1 cellular context compared by ENCODE assay signal in genomic region chr11:70111269-70112016, GRCh38.
TF ChIP-seq lines count a peak whose summit lies in the region.

No MANE protein-coding gene starts in this region.

TF ChIP-seq in HEK293, 187 proteins besides CTCF, POLR2A, EP300 and RAD21 (continued from another document and continues in another):
- TF ChIP-seq INSM2 (tag by site-specific recombination; IDR thresholded peaks at IDR 0.05) (no peak), ZNF133 (tag by site-specific recombination; IDR thresholded peaks at IDR 0.05) (no peak), ZNF596 (tag by site-specific recombination; IDR thresholded peaks at IDR 0.05) (no peak), ZNF138 (tag by site-specific recombination; IDR thresholded peaks at IDR 0.05; ENCODE audit: borderline replicate concordance) (no peak), ZNF416 (tag by site-specific recombination; IDR thresholded peaks at IDR 0.05) (no peak), ZNF426 (tag by site-specific recombination; IDR thresholded peaks at IDR 0.05) (no peak), ELK4 (IDR thresholded peaks at IDR 0.05; ENCODE audit: borderline replicate concordance, low read depth, low read length) (no peak), ZNF280C (tag by site-specific recombination; IDR thresholded peaks at IDR 0.05) (no peak), TCF7L2 (IDR thresholded peaks at IDR 0.05; ENCODE audit: borderline replicate concordance, low read depth, low read length) (no peak), RBAK (tag by site-specific recombination; IDR thresholded peaks at IDR 0.05) (no peak), HOXC10 (CRISPR knock-in tag; IDR thresholded peaks at IDR 0.05) (no peak), SCRT2 (tag by site-specific recombination; IDR thresholded peaks at IDR 0.05) (no peak), ZNF239 (tag by site-specific recombination; IDR thresholded peaks at IDR 0.05) (no peak), ZNF132 (tag by site-specific recombination; IDR thresholded peaks at IDR 0.05; ENCODE audit: borderline replicate concordance) (no peak), MEIS1 (CRISPR knock-in tag; IDR thresholded peaks at IDR 0.05; ENCODE audit: borderline replicate concordance) (no peak), ZNF350 (tag by site-specific recombination; IDR thresholded peaks at IDR 0.05) (no peak), ZXDB (tag by site-specific recombination; IDR thresholded peaks at IDR 0.05) (no peak), ZNF510 (tag by site-specific recombination; IDR thresholded peaks at IDR 0.05; ENCODE audit: insufficient replicate concordance) (no peak), ZNF701 (tag by site-specific recombination; IDR thresholded peaks at IDR 0.05) (no peak), ZNF658 (tag by site-specific recombination; IDR thresholded peaks at IDR 0.05) (no peak), ZNF513 (tag by site-specific recombination; IDR thresholded peaks at IDR 0.05) (no peak), GFI1B (tag by site-specific recombination; IDR thresholded peaks at IDR 0.05) (no peak), SALL2 (tag by site-specific recombination; IDR thresholded peaks at IDR 0.05; ENCODE audit: borderline replicate concordance) (no peak), ZNF274 (IDR thresholded peaks at IDR 0.05; ENCODE audit: low read length) (no peak), ZNF274 (tag by site-specific recombination; IDR thresholded peaks at IDR 0.05; ENCODE audit: borderline replicate concordance) (no peak), MYNN (tag by site-specific recombination; IDR thresholded peaks at IDR 0.05; ENCODE audit: borderline replicate concordance) (no peak), ZNF549 (tag by site-specific recombination; IDR thresholded peaks at IDR 0.05) (no peak), ZNF19 (tag by site-specific recombination; IDR thresholded peaks at IDR 0.05; ENCODE audit: low read depth) (no peak), ZFP37 (tag by site-specific recombination; IDR thresholded peaks at IDR 0.05) (no peak), SP7 (tag by site-specific recombination; IDR thresholded peaks at IDR 0.05) (peak; percentile 65), PRDM2 (tag by site-specific recombination; IDR thresholded peaks at IDR 0.05; ENCODE audit: borderline replicate concordance) (no peak), GLI4 (tag by site-specific recombination; IDR thresholded peaks at IDR 0.05) (no peak), SETDB1 (IDR thresholded peaks at IDR 0.05; ENCODE audit: insufficient read length, low read length) (no peak), ZNF341 (tag by site-specific recombination; IDR thresholded peaks at IDR 0.05; ENCODE audit: low read depth) (no peak), ZFP41 (tag by site-specific recombination; IDR thresholded peaks at IDR 0.05; ENCODE audit: borderline replicate concordance) (no peak), ZNF48 (tag by site-specific recombination; IDR thresholded peaks at IDR 0.05) (no peak), ZNF521 (tag by site-specific recombination; IDR thresholded peaks at IDR 0.05) (no peak), ZFHX2 (tag by site-specific recombination; conservative IDR thresholded peaks at IDR 0.05) (no peak), ZNF157 (tag by site-specific recombination; IDR thresholded peaks at IDR 0.05) (no peak), SP3 (tag by site-specific recombination; IDR thresholded peaks at IDR 0.05) (no peak), ZNF624 (tag by site-specific recombination; IDR thresholded peaks at IDR 0.05) (no peak), ZBTB7A (tag by site-specific recombination; IDR thresholded peaks at IDR 0.05; ENCODE audit: low read depth) (no peak), ZNF626 (tag by site-specific recombination; IDR thresholded peaks at IDR 0.05) (no peak), TRIM28 (IDR thresholded peaks at IDR 0.05; ENCODE audit: borderline replicate concordance, low read length) (peak; percentile 29; the same call in 1 of the 2 replicates), OSR2 (tag by site-specific recombination; IDR thresholded peaks at IDR 0.05) (peak; percentile 78), ZNF140 (tag by site-specific recombination; IDR thresholded peaks at IDR 0.05) (no peak), ZEB2 (tag by site-specific recombination; IDR thresholded peaks at IDR 0.05) (peak; percentile 30; the same call in 1 of the 2 replicates), ZBTB48 (tag by site-specific recombination; IDR thresholded peaks at IDR 0.05) (no peak), ZNF501 (tag by site-specific recombination; IDR thresholded peaks at IDR 0.05) (no peak), ZNF660 (tag by site-specific recombination; IDR thresholded peaks at IDR 0.05) (no peak), ZNF23 (tag by site-specific recombination; IDR thresholded peaks at IDR 0.05; ENCODE audit: borderline replicate concordance) (no peak)
- TF ChIP-seq, protein P1, sequence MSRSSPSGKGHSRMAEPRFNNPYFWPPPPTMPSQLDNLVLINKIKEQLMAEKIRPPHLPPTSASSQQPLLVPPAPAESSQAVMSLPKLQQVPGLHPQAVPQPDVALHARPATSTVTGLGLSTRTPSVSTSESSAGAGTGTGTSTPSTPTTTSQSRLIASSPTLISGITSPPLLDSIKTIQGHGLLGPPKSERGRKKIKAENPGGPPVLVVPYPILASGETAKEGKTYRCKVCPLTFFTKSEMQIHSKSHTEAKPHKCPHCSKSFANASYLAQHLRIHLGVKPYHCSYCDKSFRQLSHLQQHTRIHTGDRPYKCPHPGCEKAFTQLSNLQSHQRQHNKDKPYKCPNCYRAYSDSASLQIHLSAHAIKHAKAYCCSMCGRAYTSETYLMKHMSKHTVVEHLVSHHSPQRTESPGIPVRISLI (tag by site-specific recombination; IDR thresholded peaks at IDR 0.05): no peak
- TF ChIP-seq, protein P2, sequence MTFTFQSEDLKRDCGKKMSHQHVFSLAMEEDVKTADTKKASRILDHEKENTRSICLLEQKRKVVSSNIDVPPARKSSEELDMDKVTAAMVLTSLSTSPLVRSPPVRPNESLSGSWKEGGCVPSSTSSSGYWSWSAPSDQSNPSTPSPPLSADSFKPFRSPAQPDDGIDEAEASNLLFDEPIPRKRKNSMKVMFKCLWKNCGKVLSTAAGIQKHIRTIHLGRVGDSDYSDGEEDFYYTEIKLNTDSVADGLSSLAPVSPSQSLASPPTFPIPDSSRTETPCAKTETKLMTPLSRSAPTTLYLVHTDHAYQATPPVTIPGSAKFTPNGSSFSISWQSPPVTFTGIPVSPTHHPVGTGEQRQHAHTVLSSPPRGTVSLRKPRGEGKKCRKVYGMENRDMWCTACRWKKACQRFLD (tag by site-specific recombination; IDR thresholded peaks at IDR 0.05): no peak
- TF ChIP-seq, protein P3, sequence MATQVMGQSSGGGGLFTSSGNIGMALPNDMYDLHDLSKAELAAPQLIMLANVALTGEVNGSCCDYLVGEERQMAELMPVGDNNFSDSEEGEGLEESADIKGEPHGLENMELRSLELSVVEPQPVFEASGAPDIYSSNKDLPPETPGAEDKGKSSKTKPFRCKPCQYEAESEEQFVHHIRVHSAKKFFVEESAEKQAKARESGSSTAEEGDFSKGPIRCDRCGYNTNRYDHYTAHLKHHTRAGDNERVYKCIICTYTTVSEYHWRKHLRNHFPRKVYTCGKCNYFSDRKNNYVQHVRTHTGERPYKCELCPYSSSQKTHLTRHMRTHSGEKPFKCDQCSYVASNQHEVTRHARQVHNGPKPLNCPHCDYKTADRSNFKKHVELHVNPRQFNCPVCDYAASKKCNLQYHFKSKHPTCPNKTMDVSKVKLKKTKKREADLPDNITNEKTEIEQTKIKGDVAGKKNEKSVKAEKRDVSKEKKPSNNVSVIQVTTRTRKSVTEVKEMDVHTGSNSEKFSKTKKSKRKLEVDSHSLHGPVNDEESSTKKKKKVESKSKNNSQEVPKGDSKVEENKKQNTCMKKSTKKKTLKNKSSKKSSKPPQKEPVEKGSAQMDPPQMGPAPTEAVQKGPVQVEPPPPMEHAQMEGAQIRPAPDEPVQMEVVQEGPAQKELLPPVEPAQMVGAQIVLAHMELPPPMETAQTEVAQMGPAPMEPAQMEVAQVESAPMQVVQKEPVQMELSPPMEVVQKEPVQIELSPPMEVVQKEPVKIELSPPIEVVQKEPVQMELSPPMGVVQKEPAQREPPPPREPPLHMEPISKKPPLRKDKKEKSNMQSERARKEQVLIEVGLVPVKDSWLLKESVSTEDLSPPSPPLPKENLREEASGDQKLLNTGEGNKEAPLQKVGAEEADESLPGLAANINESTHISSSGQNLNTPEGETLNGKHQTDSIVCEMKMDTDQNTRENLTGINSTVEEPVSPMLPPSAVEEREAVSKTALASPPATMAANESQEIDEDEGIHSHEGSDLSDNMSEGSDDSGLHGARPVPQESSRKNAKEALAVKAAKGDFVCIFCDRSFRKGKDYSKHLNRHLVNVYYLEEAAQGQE (tag by site-specific recombination; IDR thresholded peaks at IDR 0.05): no peak
